ENCODE assay signal across 25 cellular contexts in genomic region chr5:172350212-172351181, GRCh38.
"Had no signal": no experiment of that assay in that cellular context is flagged by ENCODE, and none has a peak within 500 bp of the region (broad histone marks: within the 10 kb centered on the region; RNA-seq: fewer than 3 reads in every experiment).

No MANE protein-coding gene starts in this region.

- ATAC-seq: activated CD8-positive, alpha-beta T cell treated with anti-CD3 and anti-CD28 coated beads for 36 hours; heart right ventricle; left ventricle myocardium superior; psoas muscle; sciatic nerve; stimulated activated effector memory CD8-positive, alpha-beta T cell treated with anti-CD3 and anti-CD28 coated beads, Interleukin-12 subunit alpha, Interleukin-12 subunit beta, amount 100 ng/mL, for 72 hours; upper lobe of right lung had no signal

- H3K27me3 Mint-ChIP-seq: activated CD4-positive, alpha-beta T cell treated with anti-CD3 and anti-CD28 coated beads, Interleukin-2, amount 10 ng/mL, durations not matched to agents 24 days and 14 days; activated CD8-positive, alpha-beta T cell treated with anti-CD3 and anti-CD28 coated beads for 36 hours had no signal

- H3K4me1 ChIP-seq: esophagus muscularis mucosa, psoas muscle, testis, upper lobe of right lung had no signal

- DNase-seq: activated CD4-positive, alpha-beta T cell treated with anti-CD3 and anti-CD28 coated beads, Interleukin-2, amount 10 ng/mL, durations not matched to agents 24 days and 14 days; activated CD8-positive, alpha-beta T cell treated with anti-CD3 and anti-CD28 coated beads for 36 hours; activated naive CD4-positive, alpha-beta T cell treated with Interleukin-2 at 50 U/mL for 16 hours; activated naive CD8-positive, alpha-beta T cell treated with anti-CD3 and anti-CD28 coated beads, Interleukin-2, amount 10 ng/mL, durations not matched to agents 7 days and 5 days; activated T-cell treated with anti-CD3 and anti-CD28 coated beads, Interleukin-2, amount 50 U/mL, for 24 hours; amygdala; heart right ventricle; kidney glomerular epithelial cell; left ventricle myocardium superior; mesenchymal stem cell; mucosa of descending colon; naive B cell; psoas muscle; stimulated activated CD4-positive, alpha-beta T cell treated with anti-CD3 and anti-CD28 coated beads, Interleukin-4, amount 100 ng/mL, for 24 hours; testis; upper lobe of right lung had no signal

- H3K9me3 Mint-ChIP-seq: activated CD4-positive, alpha-beta T cell treated with anti-CD3 and anti-CD28 coated beads, Interleukin-2, amount 10 ng/mL, durations not matched to agents 24 days and 14 days; activated CD8-positive, alpha-beta T cell treated with anti-CD3 and anti-CD28 coated beads for 36 hours; activated naive CD8-positive, alpha-beta T cell treated with anti-CD3 and anti-CD28 coated beads, Interleukin-2, amount 10 ng/mL, durations not matched to agents 7 days and 5 days; activated T-cell treated with anti-CD3 and anti-CD28 coated beads, Interleukin-2, amount 50 U/mL, for 24 hours; activated T-helper 2 cell treated with anti-CD3 and anti-CD28 coated beads, Interferon-gamma antibody, Interleukin-2, Interleukin-4, amounts not matched to agents 10 μg/mL and 5 μg/mL and 100 μg/mL, durations not matched to agents 14 hours and 24 hours and 36 hours; naive B cell; neural crest cell; stimulated activated effector memory CD8-positive, alpha-beta T cell treated with anti-CD3 and anti-CD28 coated beads, Interleukin-12 subunit alpha, Interleukin-12 subunit beta, amount 100 ng/mL, for 72 hours; T-helper 2 cell treated with Interferon-gamma antibody and Interleukin-4, amounts not matched to agents 5 μg/mL and 100 μg/mL, for 36 hours had no signal

- H3K27ac Mint-ChIP-seq: activated CD4-positive, alpha-beta T cell treated with anti-CD3 and anti-CD28 coated beads, Interleukin-2, amount 10 ng/mL, durations not matched to agents 24 days and 14 days; activated CD8-positive, alpha-beta T cell treated with anti-CD3 and anti-CD28 coated beads for 36 hours; activated naive CD8-positive, alpha-beta T cell treated with anti-CD3 and anti-CD28 coated beads, Interleukin-2, amount 10 ng/mL, durations not matched to agents 7 days and 5 days; activated T-cell treated with anti-CD3 and anti-CD28 coated beads, Interleukin-2, amount 50 U/mL, for 24 hours; activated T-helper 2 cell treated with anti-CD3 and anti-CD28 coated beads, Interferon-gamma antibody, Interleukin-2, Interleukin-4, amounts not matched to agents 10 μg/mL and 5 μg/mL and 100 μg/mL, durations not matched to agents 14 hours and 24 hours and 36 hours; naive B cell; stimulated activated effector memory CD8-positive, alpha-beta T cell treated with anti-CD3 and anti-CD28 coated beads, Interleukin-12 subunit alpha, Interleukin-12 subunit beta, amount 100 ng/mL, for 72 hours; T-helper 2 cell treated with Interferon-gamma antibody and Interleukin-4, amounts not matched to agents 5 μg/mL and 100 μg/mL, for 36 hours had no signal

- H3K27ac ChIP-seq: coronary artery, esophagus muscularis mucosa, heart right ventricle, psoas muscle, testis, upper lobe of right lung had no signal

- H3K4me3 ChIP-seq: coronary artery, esophagus muscularis mucosa, heart right ventricle, mucosa of descending colon, psoas muscle, smooth muscle cell, testis, upper lobe of right lung had no signal

- FAIRE-seq: endometrium had no signal

- H3K4me3 Mint-ChIP-seq: activated CD4-positive, alpha-beta T cell treated with anti-CD3 and anti-CD28 coated beads, Interleukin-2, amount 10 ng/mL, durations not matched to agents 24 days and 14 days; activated CD8-positive, alpha-beta T cell treated with anti-CD3 and anti-CD28 coated beads for 36 hours; activated naive CD8-positive, alpha-beta T cell treated with anti-CD3 and anti-CD28 coated beads, Interleukin-2, amount 10 ng/mL, durations not matched to agents 7 days and 5 days; activated T-cell treated with anti-CD3 and anti-CD28 coated beads, Interleukin-2, amount 50 U/mL, for 24 hours; naive B cell; neural crest cell; stimulated activated effector memory CD8-positive, alpha-beta T cell treated with anti-CD3 and anti-CD28 coated beads, Interleukin-12 subunit alpha, Interleukin-12 subunit beta, amount 100 ng/mL, for 72 hours; T-helper 2 cell treated with Interferon-gamma antibody and Interleukin-4, amounts not matched to agents 5 μg/mL and 100 μg/mL, for 36 hours had no signal

- H3K4me2 ChIP-seq: smooth muscle cell had no signal

- H3K4me1 Mint-ChIP-seq: activated CD4-positive, alpha-beta T cell treated with anti-CD3 and anti-CD28 coated beads, Interleukin-2, amount 10 ng/mL, durations not matched to agents 24 days and 14 days; activated naive CD8-positive, alpha-beta T cell treated with anti-CD3 and anti-CD28 coated beads, Interleukin-2, amount 10 ng/mL, durations not matched to agents 7 days and 5 days; naive B cell; stimulated activated effector memory CD8-positive, alpha-beta T cell treated with anti-CD3 and anti-CD28 coated beads, Interleukin-12 subunit alpha, Interleukin-12 subunit beta, amount 100 ng/mL, for 72 hours had no signal

- H3K27me3 ChIP-seq: esophagus muscularis mucosa, heart right ventricle, testis, upper lobe of right lung had no signal

- H3K9me3 ChIP-seq: esophagus muscularis mucosa, heart right ventricle, mucosa of descending colon, psoas muscle, testis, upper lobe of right lung had no signal

- H3K36me3 Mint-ChIP-seq: activated naive CD8-positive, alpha-beta T cell treated with anti-CD3 and anti-CD28 coated beads, Interleukin-2, amount 10 ng/mL, durations not matched to agents 7 days and 5 days; naive B cell; stimulated activated effector memory CD8-positive, alpha-beta T cell treated with anti-CD3 and anti-CD28 coated beads, Interleukin-12 subunit alpha, Interleukin-12 subunit beta, amount 100 ng/mL, for 72 hours had no signal
